Comparison of ENCODE assay signal across 10 cellular contexts in genomic region chr12:25135531-25136154, GRCh38. TPM values are rescaled to one million over a fixed set of nuclear protein-coding genes. Genes with fewer than 3 reads are reported as not detected.
A peak's percentile ranks its signal among the peaks of the same experiment; 100 is the strongest.
DNase-seq lines count a peak whose midpoint lies in the region; ATAC-seq and TF ChIP-seq lines count a peak whose summit lies in the region.
"Had no signal": no experiment of that assay in that cellular context is flagged by ENCODE, and none has a peak within 500 bp of the region (broad histone marks: within the 10 kb centered on the region; RNA-seq: fewer than 3 reads in every experiment).

No MANE protein-coding gene starts in this region.

- ATAC-seq in IMR-90 (ENCODE audit: low read depth) (no peak), RWPE2 (ENCODE audit: low read depth) (peak; percentile 95)
- ATAC-seq: activated T-cell treated with anti-CD3 and anti-CD28 coated beads, Interleukin-2, amount 50 U/mL, for 72 hours had no signal

- CTCF ChIA-PET in IMR-90 (lab: Yijun Ruan, JAX) = interaction anchor here (0.7 to 1.2 kb wide), 2 partner anchors 34 to 251 kb away, joined by 3 read pairs; no protein-coding TSS in a partner anchor

- peaks cover 2% of the 10 kb centered on the region for H3K4me1 ChIP-seq in IMR-90 (ENCODE audit: control insufficient read depth, insufficient read depth, low read length)
- H3K4me1 ChIP-seq in RWPE2 (ENCODE audit: insufficient read depth, poor library complexity, severe bottlenecking) = peaks cover 11% of the 10 kb centered on the region
- no peaks in the 10 kb centered on the region for H3K4me1 ChIP-seq in mesendoderm (ENCODE audit: control insufficient read depth, low read depth, low read length)
- H3K4me1 ChIP-seq: stomach had no signal

- no peak for TF ChIP-seq POLR2A in IMR-90 (IDR thresholded peaks at IDR 0.05; ENCODE audit: low read depth, low read length)

- H2BK120ac ChIP-seq in IMR-90 (ENCODE audit: low read depth, low read length) (no peak overlapping the region; the same call in 1 of the 2 replicates), mesendoderm (ENCODE audit: low read depth, low read length) (no peak overlapping the region)

- no TSS peak for BruUV-seq in IMR-90 (replicated peaks; lab: Mats Ljungman, UMichigan)

- no peaks in the 10 kb centered on the region for H3K36me3 ChIP-seq in GM06990 (ENCODE audit: control insufficient read depth, insufficient read depth, low read length)
- no peaks in the 10 kb centered on the region for H3K36me3 ChIP-seq in IMR-90 (ENCODE audit: control insufficient read depth, insufficient read depth, low read length)
- H3K36me3 ChIP-seq in RWPE2 (ENCODE audit: low read depth) = no peaks in the 10 kb centered on the region
- H3K36me3 ChIP-seq in mesendoderm (ENCODE audit: control insufficient read depth, insufficient read depth, low read length) = no peaks in the 10 kb centered on the region
- H3K36me3 ChIP-seq: stomach had no signal

- 0 out of 2 replicates have a peak overlapping the region, but pooled peaks have one; percentile 36 for H4K91ac ChIP-seq in IMR-90 (ENCODE audit: insufficient read depth, low read depth, low read length)

- POLR2A ChIA-PET in IMR-90 (lab: Charles Lee; ENCODE audit: unreplicated experiment) = no interaction called here

- no peak overlapping the region for H3K9ac ChIP-seq in IMR-90 (ENCODE audit: low read depth, low read length)
- no peak overlapping the region for H3K9ac ChIP-seq in mesendoderm (ENCODE audit: low read length)

- H3K56ac ChIP-seq in IMR-90 (ENCODE audit: extremely low read depth, insufficient read depth, low read length) (no peak overlapping the region), mesendoderm (ENCODE audit: low read length) (no peak overlapping the region)

- 0 out of 2 replicates have a peak overlapping the region, but pooled peaks have one; percentile 50 for H2AK5ac ChIP-seq in IMR-90 (ENCODE audit: low read depth, low read length)
- no peak overlapping the region for H2AK5ac ChIP-seq in mesendoderm (ENCODE audit: low read length)

- H3K79me2 ChIP-seq in mesendoderm (ENCODE audit: control insufficient read depth, insufficient read depth, low read length) = no peaks in the 10 kb centered on the region

- no peak for TF ChIP-seq RAD21 in IMR-90 (IDR thresholded peaks at IDR 0.05; ENCODE audit: low read length)

- no peak overlapping the region for H4K5ac ChIP-seq in IMR-90 (ENCODE audit: low read depth, low read length)
- H4K5ac ChIP-seq in mesendoderm (ENCODE audit: low read length) = no peak overlapping the region

- in situ Hi-C loops in IMR-90 (cut with MboI; ENCODE audit: low sequenced_read_pairs) = loop anchor here (25.0 kb wide), 1 partner anchor 1923 kb away; no protein-coding TSS in a partner anchor

- dilution Hi-C loops in IMR-90 (cut with HindIII; ENCODE audit: low sequenced_read_pairs, unreplicated experiment) = no loop called here

- 84% methylated on average over 3 of the region's 6 CpGs; no CpG with 5 or more reads in 1 of the 2 experiments for WGBS in IMR-90 (ENCODE audit: extremely low coverage in 2 of 2, insufficient read length in 1 of 2), 2 experiments
- WGBS in mesendoderm (ENCODE audit: extremely low coverage, insufficient coverage, low lambda C conversion rate) = no CpG with 5 or more reads among the region's 6 CpGs

- H3K27ac ChIP-seq in IMR-90 (ENCODE audit: insufficient read depth, low read length) = no peak overlapping the region
- peak overlapping the region; percentile 34 for H3K27ac ChIP-seq in RWPE2 (ENCODE audit: poor library complexity, severe bottlenecking)
- H3K27ac ChIP-seq in mesendoderm (ENCODE audit: low read depth, low read length) = no peak overlapping the region
- H3K27ac ChIP-seq: stomach had no signal

- no peak overlapping the region for H2BK5ac ChIP-seq in IMR-90 (ENCODE audit: low read depth, low read length, poor library complexity, severe bottlenecking)
- H2BK5ac ChIP-seq in mesendoderm (ENCODE audit: low read length) = no peak overlapping the region

- peak; percentile 57 for TF ChIP-seq CTCF in GM06990 (IDR thresholded peaks at IDR 0.05; ENCODE audit: insufficient read depth, low read length, poor library complexity, severe bottlenecking)
- TF ChIP-seq CTCF in IMR-90 (conservative IDR thresholded peaks at IDR 0.05; ENCODE audit: low read depth, low read length) = no peak
- TF ChIP-seq CTCF in RWPE2 (IDR thresholded peaks at IDR 0.05; ENCODE audit: poor library complexity, severe bottlenecking) = peak; percentile 23

- no peak overlapping the region for H2AFZ ChIP-seq in IMR-90 (replicated peaks; ENCODE audit: low read length, poor library complexity)

- H3K4ac ChIP-seq in IMR-90 (ENCODE audit: low read depth, low read length) = no peak overlapping the region
- H3K4ac ChIP-seq in mesendoderm (ENCODE audit: low read depth, low read length) = no peak overlapping the region

- no peak for DNase-seq in GM06990 (ENCODE audit: extremely low read depth, insufficient read length)
- DNase-seq in IMR-90 = no peak
- peak; percentile 59 for DNase-seq in RWPE2 (ENCODE audit: low spot score)
- peak; percentile 88 for DNase-seq in mesendoderm
- DNase-seq in amniotic stem cell (lab: John Stamatoyannopoulos, UW) = no peak
- DNase-seq in KG1 (lab: John Stamatoyannopoulos, UW) = no peak
- DNase-seq in OCI-M2 (lab: John Stamatoyannopoulos, UW; ENCODE audit: unreplicated experiment) = no peak
- DNase-seq: NCI-H2081 treated with DMSO at 0.1 percent for 48 hours, stomach had no signal

- no peak overlapping the region for H3K18ac ChIP-seq in IMR-90 (ENCODE audit: low read depth, low read length)
- no peak overlapping the region for H3K18ac ChIP-seq in mesendoderm (ENCODE audit: low read length)

- H3K79me1 ChIP-seq in IMR-90 (ENCODE audit: low read depth in 1 of 2, low read length in 2 of 2) (no peaks in the 10 kb centered on the region), mesendoderm (ENCODE audit: low read length) (no peaks in the 10 kb centered on the region)

- H3K14ac ChIP-seq in IMR-90 (replicated peaks; ENCODE audit: low read depth, low read length) = no peak overlapping the region; the same call in 1 of the 2 replicates

- H3K9me3 ChIP-seq in IMR-90 (ENCODE audit: control insufficient read depth, insufficient read depth, low read length) (no peaks in the 10 kb centered on the region), RWPE2 (ENCODE audit: severe bottlenecking) (no peaks in the 10 kb centered on the region)

- no peak overlapping the region for H3K4me3 ChIP-seq in GM06990 (replicated peaks; ENCODE audit: low read depth, low read length)
- no peak overlapping the region for H3K4me3 ChIP-seq in IMR-90 (ENCODE audit: insufficient read depth, low read depth, low read length)
- H3K4me3 ChIP-seq in RWPE2 (ENCODE audit: severe bottlenecking) = no peak overlapping the region
- no peak overlapping the region for H3K4me3 ChIP-seq in mesendoderm (ENCODE audit: low read length)
- H3K4me3 ChIP-seq: stomach had no signal

- H2BK15ac ChIP-seq in IMR-90 (ENCODE audit: low read depth, low read length) = no peak overlapping the region
- no peak overlapping the region for H2BK15ac ChIP-seq in mesendoderm (replicated peaks; ENCODE audit: low read depth)

- H2BK20ac ChIP-seq in IMR-90 (ENCODE audit: low read depth, low read length) = peak overlapping the region; percentile 32; the same call in 1 of the 2 replicates

- H3K23ac ChIP-seq in IMR-90 (ENCODE audit: low read depth, low read length) (no peak overlapping the region), mesendoderm (ENCODE audit: low read length) (no peak overlapping the region)

- no peaks in the 10 kb centered on the region for H3K9me1 ChIP-seq in IMR-90 (ENCODE audit: insufficient read depth, low read length)

- H4K20me1 ChIP-seq in IMR-90 (ENCODE audit: insufficient read depth, low read length) = no peaks in the 10 kb centered on the region

- H3K4me2 ChIP-seq in IMR-90 (ENCODE audit: low read depth, low read length) (no peak overlapping the region), mesendoderm (ENCODE audit: low read length) (no peak overlapping the region)

- H4K8ac ChIP-seq in IMR-90 (ENCODE audit: low read depth in 2 of 2, low read length in 2 of 2) = no peak overlapping the region
- H4K8ac ChIP-seq in mesendoderm (ENCODE audit: low read depth, low read length) = no peak overlapping the region

- no peaks in the 10 kb centered on the region for H3K27me3 ChIP-seq in GM06990 (replicated peaks; ENCODE audit: control insufficient read depth, insufficient read depth, low read length)
- no peaks in the 10 kb centered on the region for H3K27me3 ChIP-seq in IMR-90 (ENCODE audit: control insufficient read depth, insufficient read depth, low read length)
- no peaks in the 10 kb centered on the region for H3K27me3 ChIP-seq in RWPE2 (ENCODE audit: insufficient read depth, poor library complexity, severe bottlenecking)
- H3K27me3 ChIP-seq in mesendoderm (ENCODE audit: insufficient read depth, low read length, poor library complexity) = no peaks in the 10 kb centered on the region
- H3K27me3 ChIP-seq: stomach had no signal

- peak overlapping the region; percentile 26 for H2AK9ac ChIP-seq in IMR-90 (replicated peaks; ENCODE audit: low read depth, low read length, poor library complexity)

- intact Hi-C loops in IMR-90 (cut with micrococcal nuclease) = no loop called here

TF ChIP-seq in IMR-90, 13 proteins besides CTCF, POLR2A, EP300 and RAD21 (continues in another document):
- TF ChIP-seq CHD1 (IDR thresholded peaks at IDR 0.05; ENCODE audit: low read depth, low read length) (no peak), RFX5 (IDR thresholded peaks at IDR 0.05; ENCODE audit: low read depth, low read length) (no peak), MAZ (IDR thresholded peaks at IDR 0.05; ENCODE audit: borderline replicate concordance, low read depth, low read length) (no peak), RCOR1 (IDR thresholded peaks at IDR 0.05; ENCODE audit: insufficient replicate concordance, low read length) (no peak), BHLHE40 (IDR thresholded peaks at IDR 0.05; ENCODE audit: low read depth, low read length) (no peak), MXI1 (IDR thresholded peaks at IDR 0.05; ENCODE audit: borderline replicate concordance, low read depth, low read length) (no peak)

RNA-seq across cellular contexts. Expression of gene DNAI7, which starts 59.3 kb away (rescaled TPM):
- under 0.01 and 0.28 TPM in 2 replicates for total RNA-seq in IMR-90 (2012; rRNA removed)
- polyA plus RNA-seq in IMR-90 (2012; rRNA removed) = 0.06 and 0.07 TPM in 2 replicates
- polyA plus RNA-seq in IMR-90 (2012; cell fraction: cytosol; rRNA removed) = 0.04 TPM in 1 of 2 replicates, not detected in the other
- polyA plus RNA-seq in IMR-90 (2012; cell fraction: nucleus; rRNA removed; ENCODE audit: low replicate concordance) = 0.10 TPM in 1 of 2 replicates, not detected in the other
- polyA plus RNA-seq in mesendoderm (2013, experiment 1 of 2) = 0.69 TPM
- polyA plus RNA-seq in mesendoderm (2013, experiment 2 of 2) = 0.41 TPM

RNA-seq across cellular contexts. Expression of gene ETFRF1, which starts 59.4 kb away (rescaled TPM):
- total RNA-seq in IMR-90 (2012; rRNA removed) = 8.6 and 17.5 TPM in 2 replicates
- polyA plus RNA-seq in IMR-90 (2012; rRNA removed) = 9.7 and 14.4 TPM in 2 replicates
- polyA plus RNA-seq in IMR-90 (2012; cell fraction: cytosol; rRNA removed) = 1.4 and 2.1 TPM in 2 replicates
- polyA plus RNA-seq in IMR-90 (2012; cell fraction: nucleus; rRNA removed; ENCODE audit: low replicate concordance) = 0.73 and 7.0 TPM in 2 replicates
- polyA plus RNA-seq in mesendoderm (2013, experiment 1 of 2) = 19.9 TPM
- 18.6 TPM for polyA plus RNA-seq in mesendoderm (2013, experiment 2 of 2)

Comparison
In these comparisons a context has a peak if more than half of its experiments do, and no peak if none do; other contexts are left out.
1. DNase-seq: peak in RWPE2 (single experiment) and mesendoderm (single experiment); none in GM06990 (single experiment), IMR-90 (single experiment), amniotic stem cell (single experiment), KG1 (single experiment) and OCI-M2 (single experiment).